ENCODE assay signal across 9 cellular contexts in genomic region chr19:38266981-38267597, GRCh38. TPM values are rescaled to one million over a fixed set of nuclear protein-coding genes. Genes with fewer than 3 reads are reported as not detected.
A peak's percentile ranks its signal among the peaks of the same experiment; 100 is the strongest.
DNase-seq lines count a peak whose midpoint lies in the region; ATAC-seq and TF ChIP-seq lines count a peak whose summit lies in the region.
"Had no signal": no experiment of that assay in that cellular context is flagged by ENCODE, and none has a peak within 500 bp of the region (broad histone marks: within the 10 kb centered on the region; RNA-seq: fewer than 3 reads in every experiment).

No MANE protein-coding gene starts in this region.

- peak overlapping the region; percentile 85 for H3K4me2 ChIP-seq in PC-3 (ENCODE audit: low read length)

- no peak for TF ChIP-seq EP300 in ovary (IDR thresholded peaks at IDR 0.05)

- H3K4me1 ChIP-seq in PC-3 (ENCODE audit: insufficient read depth, low read length) (peaks cover 65% of the 10 kb centered on the region), ovary (ENCODE audit: insufficient read depth) (peaks cover 7% of the 10 kb centered on the region), psoas muscle (peaks cover 8% of the 10 kb centered on the region)

- no peaks in the 10 kb centered on the region for H3K9me2 ChIP-seq in PC-3 (replicated peaks; ENCODE audit: low read length)

- H3K27ac ChIP-seq in PC-3 (ENCODE audit: low read length) (peak overlapping the region; percentile 73), ovary (peak overlapping the region; percentile 20 to 32), psoas muscle (no peak overlapping the region)

- BruUV-seq in PC-3 (replicated peaks; lab: Mats Ljungman, UMichigan) = TSS peak; percentile 62

- H3K4me3 ChIP-seq in PC-3 (ENCODE audit: low read length) (peak overlapping the region; percentile 91), epithelial cell of proximal tubule (ENCODE audit: low read depth, low read length) (peak overlapping the region; percentile 91), ovary (no peak overlapping the region), psoas muscle (no peak overlapping the region)

- H2AFZ ChIP-seq in PC-3 (ENCODE audit: low read length) = no peak overlapping the region

- CTCF ChIA-PET in PC-3 (lab: Charles Lee) = interaction anchor here (0.7 kb wide), 1 partner anchor 32 kb away, joined by 9 read pairs; no protein-coding TSS in a partner anchor

- H3F3A ChIP-seq in PC-3 (ENCODE audit: low read length, unreplicated experiment) = no peaks in the 10 kb centered on the region

- H3K79me2 ChIP-seq in PC-3 (ENCODE audit: low read length) = peaks cover 76% of the 10 kb centered on the region

- TF ChIP-seq CTCF in PC-3 (conservative IDR thresholded peaks at IDR 0.05; ENCODE audit: low read depth, low read length) = no peak
- TF ChIP-seq CTCF in epithelial cell of proximal tubule (conservative IDR thresholded peaks at IDR 0.05; ENCODE audit: low read depth, low read length) = no peak
- TF ChIP-seq CTCF in ovary (IDR thresholded peaks at IDR 0.05) = no peak
- TF ChIP-seq CTCF in psoas muscle (IDR thresholded peaks at IDR 0.05) = no peak

- DNase-seq in DMS53 treated with DMSO at 0.1 percent for 48 hours (lab: John Stamatoyannopoulos, UW; ENCODE audit: unreplicated experiment) (peak; percentile 69), PC-3 (peak; percentile 69), epithelial cell of proximal tubule (ENCODE audit: low read depth) (no peak), ovary (no peak), psoas muscle (no peak)

- no peak for TF ChIP-seq POLR2A in ovary (IDR thresholded peaks at IDR 0.05)

- POLR2A ChIA-PET in PC-3 (lab: Charles Lee; ENCODE audit: unreplicated experiment) = interaction anchor here (0.6 to 1.9 kb wide), 5 partner anchors 9 to 765 kb away, joined by 3 to 10 read pairs (median 6); partner anchors contain the start of gene FBXO27

- peaks cover 18% of the 10 kb centered on the region for H4K20me1 ChIP-seq in PC-3 (ENCODE audit: low read length)

- WGBS in ovary, 3 donors = 41 to 66% (median 55%) methylated on average over 12 of the region's 12 CpGs
- WGBS in psoas muscle, 3 donors = 82 to 88% (median 87%) methylated on average over 12 of the region's 12 CpGs

- intact Hi-C loops in PC-3 (cut with micrococcal nuclease) (loop anchor here (2.0 kb wide), 1 partner anchor 38 kb away; the partner anchor contains the start of gene C19orf33), ovary (cut with DNase I) (no loop called here), psoas muscle (cut with DNase I) (no loop called here)

- ATAC-seq in PC-3 (peak; percentile 16), HG02763 (IDR thresholded peaks at IDR 0.05; ENCODE audit: unreplicated experiment) (no peak), psoas muscle (no peak), GM21381 (IDR thresholded peaks at IDR 0.05; ENCODE audit: unreplicated experiment) (no peak), HG03521 (IDR thresholded peaks at IDR 0.05; ENCODE audit: unreplicated experiment) (no peak)

- H3K36me3 ChIP-seq in PC-3 (ENCODE audit: low read depth, low read length) (no peaks in the 10 kb centered on the region), ovary (no peaks in the 10 kb centered on the region), psoas muscle (ENCODE audit: insufficient read depth in 1 of 2, low read depth in 1 of 2) (no peaks in the 10 kb centered on the region)

- H3K27me3 ChIP-seq in PC-3 (ENCODE audit: low read length) (no peaks in the 10 kb centered on the region), ovary (no peaks in the 10 kb centered on the region), psoas muscle (ENCODE audit: insufficient read depth in 3 of 3, low read length in 2 of 3) (peaks cover 0 to 22% (median 7%) of the 10 kb centered on the region in 3 donors)

- H3K9me3 ChIP-seq in PC-3 (ENCODE audit: low read length) (no peaks in the 10 kb centered on the region), ovary (no peaks in the 10 kb centered on the region), psoas muscle (no peaks in the 10 kb centered on the region)

- peak overlapping the region; percentile 86 for H3K9ac ChIP-seq in PC-3 (ENCODE audit: low read length)

RNA-seq across cellular contexts. Expression of gene SPINT2, which starts 2.7 kb away (rescaled TPM):
- total RNA-seq in PC-3 (2014; rRNA removed) = 442 and 650 TPM in 2 replicates
- 539 and 548 TPM in 2 replicates for total RNA-seq in epithelial cell of proximal tubule
- total RNA-seq in ovary = 100 to 1,000 TPM; 111 to 556 (median 118) TPM
- polyA plus RNA-seq in ovary = 10 to 100 TPM; 71.5 to 79.6 TPM
- 1 to 10 TPM in 2 of 4 donors, under 1 TPM in 2; 0.95 to 2.2 (median 1.2) TPM for total RNA-seq in psoas muscle
- polyA plus RNA-seq in psoas muscle = 1 to 10 TPM in 1 of 3 donors, under 1 TPM in 2; 0.49 to 1.1 (median 0.59) TPM

RNA-seq across cellular contexts. Expression of gene PPP1R14A, which starts 10.9 kb away (rescaled TPM):
- total RNA-seq in PC-3 (2014; rRNA removed) (not detected in 2 replicates), epithelial cell of proximal tubule (13.4 and 14.3 TPM in 2 replicates), ovary (100 to 1,000 TPM in 3 of 7 donors, 10 to 100 TPM in 4; 36.8 to 235 (median 97.1) TPM), psoas muscle (10 to 100 TPM in 3 of 4 donors, 1 to 10 TPM in 1; 9.2 to 17.0 (median 11.3) TPM)
- polyA plus RNA-seq in ovary (10 to 100 TPM; 10.5 to 92.8 TPM), psoas muscle (10 to 100 TPM in 2 of 3 donors, 1 to 10 TPM in 1; 9.9 to 18.7 (median 12.1) TPM)

RNA-seq across cellular contexts. Expression of gene C19orf33, which starts 37.0 kb away (rescaled TPM):
- 169 and 212 TPM in 2 replicates for total RNA-seq in PC-3 (2014; rRNA removed)
- 267 and 305 TPM in 2 replicates for total RNA-seq in epithelial cell of proximal tubule
- total RNA-seq in ovary = 100 to 1,000 TPM in 1 of 7 donors, 10 to 100 TPM in 2, 1 to 10 TPM in 3, not detected in 1; 1.8 to 179 (median 11.1) TPM
- 1 to 10 TPM in 1 of 2 donors, not detected in 1; 7.9 TPM for polyA plus RNA-seq in ovary
- 1 to 10 TPM in 2 of 4 donors, not detected in 2; 3.4 to 3.7 TPM for total RNA-seq in psoas muscle
- polyA plus RNA-seq in psoas muscle = 1 to 10 TPM; 3.7 to 7.1 (median 6.5) TPM
- total RNA-seq: cerebellum had no signal

RNA-seq across cellular contexts. Expression of gene DPF1, which starts 43.1 kb away (rescaled TPM):
- total RNA-seq in PC-3 (2014; rRNA removed) (7.7 and 8.1 TPM in 2 replicates), epithelial cell of proximal tubule (1.3 and 2.6 TPM in 2 replicates), ovary (1 to 10 TPM in 1 of 7 donors, under 1 TPM in 4, not detected in 2; 0.23 to 1.0 (median 0.35) TPM), psoas muscle (not detected)
- polyA plus RNA-seq in ovary (under 1 TPM; 0.23 to 0.50 TPM), psoas muscle (under 1 TPM; 0.07 to 0.17 (median 0.16) TPM)

RNA-seq across cellular contexts. Expression of gene YIF1B, which starts 48.7 kb away (rescaled TPM):
- 62.9 and 72.3 TPM in 2 replicates for total RNA-seq in PC-3 (2014; rRNA removed)
- 72.2 and 90.6 TPM in 2 replicates for total RNA-seq in epithelial cell of proximal tubule
- 10 to 100 TPM in 6 of 7 donors, 1 to 10 TPM in 1; 8.5 to 37.2 (median 21.8) TPM for total RNA-seq in ovary
- polyA plus RNA-seq in ovary = 10 to 100 TPM in 1 of 2 donors, 1 to 10 TPM in 1; 9.9 to 23.7 TPM
- total RNA-seq in psoas muscle = 10 to 100 TPM; 20.1 to 27.2 (median 21.6) TPM
- 10 to 100 TPM; 38.8 to 57.7 (median 42.7) TPM for polyA plus RNA-seq in psoas muscle

Comparison
In these comparisons a context has a peak if more than half of its experiments do, and no peak if none do; other contexts are left out.
1. DNase-seq: peak in DMS53 treated with DMSO at 0.1 percent for 48 hours (single experiment) and PC-3 (single experiment); none in epithelial cell of proximal tubule (single experiment), ovary (0 of 5) and psoas muscle (0 of 2).
2. H3K4me3 ChIP-seq: peak in PC-3 (single experiment) and epithelial cell of proximal tubule (single experiment); none in ovary (single experiment) and psoas muscle (single experiment).
3. RNA of gene SPINT2, which starts 2.7 kb away (total RNA-seq): 539 to 548 TPM in epithelial cell of proximal tubule, 442 to 650 TPM in PC-3 and 111 to 556 TPM in ovary; 0.95 to 2.2 TPM in psoas muscle; every median in the first group is over 10 times any median in the second.
4. RNA of gene PPP1R14A, which starts 10.9 kb away (total RNA-seq): 36.8 to 235 TPM in ovary, 13.4 to 14.3 TPM in epithelial cell of proximal tubule and 9.2 to 17.0 TPM in psoas muscle; not detected in PC-3; every median in the first group is over 10 times any median in the second.